18 cellular contexts compared by ENCODE assay signal in genomic region chr12:8894986-8895385, GRCh38. TPM values are rescaled to one million over a fixed set of nuclear protein-coding genes. Genes with fewer than 3 reads are reported as not detected.
DNase-seq lines count a peak whose midpoint lies in the region; ATAC-seq and TF ChIP-seq lines count a peak whose summit lies in the region.
"Had no signal": no experiment of that assay in that cellular context is flagged by ENCODE, and none has a peak within 500 bp of the region (broad histone marks: within the 10 kb centered on the region; RNA-seq: fewer than 3 reads in every experiment).

No MANE protein-coding gene starts in this region.

- H3K27me3 Mint-ChIP-seq in progenitor cell of endocrine pancreas = peaks cover 3% of the 10 kb centered on the region
- H3K27me3 Mint-ChIP-seq: CD4-positive, alpha-beta T cell had no signal

- H3K9me3 ChIP-seq in Loucy (ENCODE audit: insufficient read depth, low read depth, low read length) (no peaks in the 10 kb centered on the region), SK-N-MC (ENCODE audit: low read depth, low read length) (no peaks in the 10 kb centered on the region), smooth muscle cell (replicated peaks; ENCODE audit: low read depth) (no peaks in the 10 kb centered on the region)
- H3K9me3 ChIP-seq: Caco-2 had no signal

- no peaks in the 10 kb centered on the region for H4K20me1 ChIP-seq in Loucy (ENCODE audit: insufficient read depth, low read length, poor library complexity, severe bottlenecking)
- no peaks in the 10 kb centered on the region for H4K20me1 ChIP-seq in smooth muscle cell (ENCODE audit: low read depth)
- H4K20me1 ChIP-seq: BLaER1 treated with 17β-estradiol and CSF1 and Interleukin-3, amounts not matched to agents 10 nM and 100 nM had no signal

- H3K4me2 ChIP-seq in Loucy (ENCODE audit: low read depth, low read length, poor library complexity, severe bottlenecking) (no peak overlapping the region), smooth muscle cell (peak overlapping the region; percentile 66)
- H3K4me2 ChIP-seq: BLaER1 treated with 17β-estradiol and CSF1 and Interleukin-3, amounts not matched to agents 10 nM and 100 nM had no signal

- peaks cover 3% of the 10 kb centered on the region for H3K9me3 Mint-ChIP-seq in progenitor cell of endocrine pancreas (ENCODE audit: low read depth)
- H3K9me3 Mint-ChIP-seq: CD4-positive, alpha-beta T cell; CD8-positive, alpha-beta T cell had no signal

- H3K27ac Mint-ChIP-seq in progenitor cell of endocrine pancreas = no peak overlapping the region
- H3K27ac Mint-ChIP-seq: B cell; CD4-positive, alpha-beta T cell; CD8-positive, alpha-beta T cell had no signal

- H3K4me3 ChIP-seq in Loucy (ENCODE audit: low read length, poor library complexity, severe bottlenecking) (no peak overlapping the region), SK-N-MC (peak overlapping the region; percentile 31), smooth muscle cell (no peak overlapping the region)
- H3K4me3 ChIP-seq: BLaER1 treated with 17β-estradiol and CSF1 and Interleukin-3, amounts not matched to agents 10 nM and 100 nM had no signal

- H3F3A ChIP-seq in Loucy (ENCODE audit: low read depth) (no peaks in the 10 kb centered on the region), smooth muscle cell (ENCODE audit: low read depth) (no peaks in the 10 kb centered on the region)

- H3K4me1 Mint-ChIP-seq in progenitor cell of endocrine pancreas (ENCODE audit: low read depth) = peaks cover 4% of the 10 kb centered on the region

- no peak for TF ChIP-seq CTCF in Loucy (conservative IDR thresholded peaks at IDR 0.05; ENCODE audit: low read length)
- TF ChIP-seq CTCF in smooth muscle cell (IDR thresholded peaks at IDR 0.05; ENCODE audit: borderline replicate concordance, insufficient read depth, poor library complexity, severe bottlenecking) = no peak
- TF ChIP-seq CTCF in progenitor cell of endocrine pancreas (IDR thresholded peaks at IDR 0.05; ENCODE audit: unreplicated experiment) = no peak

- WGBS in smooth muscle cell (ENCODE audit: low lambda C conversion rate) = 74% methylated on average over 1 of the region's 1 CpG

- peak overlapping the region; percentile 76 for H3K27ac ChIP-seq in SK-N-MC
- peak overlapping the region; percentile 21 for H3K27ac ChIP-seq in smooth muscle cell (ENCODE audit: low read depth)
- H3K27ac ChIP-seq: BLaER1 treated with 17β-estradiol and CSF1 and Interleukin-3, amounts not matched to agents 10 nM and 100 nM; C4-2B had no signal

- ATAC-seq in HG03280 (IDR thresholded peaks at IDR 0.05; ENCODE audit: unreplicated experiment) = no peak
- ATAC-seq: CD8-positive, alpha-beta T cell had no signal

- no peaks in the 10 kb centered on the region for H3K36me3 ChIP-seq in Loucy (ENCODE audit: insufficient read depth, low read length)
- H3K36me3 ChIP-seq in SK-N-MC (ENCODE audit: insufficient read depth, low read length) = no peaks in the 10 kb centered on the region
- H3K36me3 ChIP-seq in smooth muscle cell (ENCODE audit: low read depth) = no peaks in the 10 kb centered on the region
- H3K36me3 ChIP-seq: BLaER1 treated with 17β-estradiol and CSF1 and Interleukin-3, amounts not matched to agents 10 nM and 100 nM had no signal

- no peaks in the 10 kb centered on the region for H3K27me3 ChIP-seq in Loucy (ENCODE audit: insufficient read depth, low read length, poor library complexity, severe bottlenecking)
- no peaks in the 10 kb centered on the region for H3K27me3 ChIP-seq in smooth muscle cell (ENCODE audit: low read depth)
- H3K27me3 ChIP-seq: BLaER1 treated with 17β-estradiol and CSF1 and Interleukin-3, amounts not matched to agents 10 nM and 100 nM had no signal

- H2AFZ ChIP-seq in Loucy (ENCODE audit: low read length) (0 out of 2 replicates have a peak overlapping the region, but pooled peaks have one; percentile 49), smooth muscle cell (ENCODE audit: low read depth) (no peak overlapping the region)

- H3K4me3 Mint-ChIP-seq in progenitor cell of endocrine pancreas (ENCODE audit: low read depth) = no peak overlapping the region
- H3K4me3 Mint-ChIP-seq: B cell; CD4-positive, alpha-beta T cell; CD8-positive, alpha-beta T cell had no signal

- DNase-seq in SK-N-MC (ENCODE audit: low read depth, low spot score) (no peak), smooth muscle cell (lab: John Stamatoyannopoulos, UW; ENCODE audit: unreplicated experiment) (no peak), SW480 (ENCODE audit: low spot score) (no peak), progenitor cell of endocrine pancreas (ENCODE audit: low spot score, unreplicated experiment) (no peak)
- DNase-seq in stimulated activated CD4-positive, alpha-beta T cell treated with anti-CD3 and anti-CD28 coated beads, Interleukin-15, amount 100 ng/mL, for 24 hours = no peak
- DNase-seq: 8988T; AML-193; Caco-2; Calu3; CD4-positive, alpha-beta T cell; CD8-positive, alpha-beta T cell; DMS79 treated with DMSO at 0.1 percent for 48 hours; GF-D8 had no signal

- H3K9me2 ChIP-seq in Loucy (replicated peaks; ENCODE audit: low read depth, low read length) = no peaks in the 10 kb centered on the region

- no peaks in the 10 kb centered on the region for H3K36me3 Mint-ChIP-seq in progenitor cell of endocrine pancreas (ENCODE audit: insufficient read depth)
- H3K36me3 Mint-ChIP-seq: CD8-positive, alpha-beta T cell had no signal

- peaks cover 9% of the 10 kb centered on the region for H3K4me1 ChIP-seq in Loucy (ENCODE audit: insufficient read depth, low read length, poor library complexity, severe bottlenecking)
- H3K4me1 ChIP-seq in smooth muscle cell (ENCODE audit: low read depth) = no peaks in the 10 kb centered on the region

- H3K9ac ChIP-seq in Loucy (ENCODE audit: low read depth, low read length, poor library complexity, severe bottlenecking) (no peak overlapping the region), SK-N-MC (ENCODE audit: insufficient read length) (peak overlapping the region; percentile 27), smooth muscle cell (ENCODE audit: low read depth) (no peak overlapping the region)
- H3K9ac ChIP-seq: BLaER1 treated with 17β-estradiol and CSF1 and Interleukin-3, amounts not matched to agents 10 nM and 100 nM had no signal

- no peaks in the 10 kb centered on the region for H3K79me2 ChIP-seq in Loucy (ENCODE audit: insufficient read depth, low read length)
- H3K79me2 ChIP-seq in smooth muscle cell (ENCODE audit: low read depth) = no peaks in the 10 kb centered on the region

RNA-seq across cellular contexts. Expression of gene PHC1, which starts 19.3 kb away (rescaled TPM):
- total RNA-seq in smooth muscle cell = 48.8 and 67.6 TPM in 2 replicates
- 23.1 and 24.1 TPM in 2 replicates for polyA plus RNA-seq in smooth muscle cell
- total RNA-seq in progenitor cell of endocrine pancreas = 200 and 209 TPM in 2 replicates

RNA-seq across cellular contexts. Expression of gene M6PR, which starts 54.5 kb away (rescaled TPM):
- 71.2 and 106 TPM in 2 replicates for total RNA-seq in smooth muscle cell
- 49.8 and 67.2 TPM in 2 replicates for polyA plus RNA-seq in smooth muscle cell
- 189 and 200 TPM in 2 replicates for total RNA-seq in progenitor cell of endocrine pancreas
